Comparison of ENCODE assay signal across 16 cellular contexts in the genomic region with DNA sequence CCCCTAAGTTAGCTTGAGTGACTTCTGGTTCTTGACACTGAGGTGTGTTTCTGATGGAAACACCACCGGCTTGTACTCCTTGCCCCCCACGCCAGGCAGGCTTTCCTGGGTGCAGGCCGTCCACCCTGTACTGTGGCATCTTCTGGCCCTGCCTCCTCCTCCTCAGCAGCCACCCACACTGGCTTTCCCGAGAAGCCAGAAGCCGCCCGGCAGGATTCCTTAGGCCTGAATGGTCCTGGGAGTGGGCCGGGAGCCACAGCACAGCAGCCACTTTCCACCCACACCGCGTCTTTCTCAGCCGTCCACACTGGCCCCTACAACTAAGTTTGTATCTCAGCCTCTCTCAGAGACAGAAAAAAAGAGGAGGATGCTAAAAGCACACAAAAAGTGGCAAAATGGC. TPM values are rescaled to one million over a fixed set of nuclear protein-coding genes. Genes with fewer than 3 reads are reported as not detected.
DNase-seq lines count a peak whose midpoint lies in the region; TF ChIP-seq lines count a peak whose summit lies in the region.
"Had no signal": no experiment of that assay in that cellular context is flagged by ENCODE, and none has a peak within 500 bp of the region (broad histone marks: within the 10 kb centered on the region; RNA-seq: fewer than 3 reads in every experiment).

No MANE protein-coding gene starts in this region.

- H3K27me3 Mint-ChIP-seq in HFFc6 (ENCODE audit: insufficient read depth), result peaks cover 3% of the 10 kb centered on the region; the same call in 1 of the 2 replicates

- no peak overlapping the region for H3K4me3 ChIP-seq in brain microvascular endothelial cell (ENCODE audit: low read depth, low read length)
- H3K4me3 ChIP-seq in SJCRH30, result no peak overlapping the region
- H3K4me3 ChIP-seq: pancreas, stomach had no signal

- peaks cover 16% of the 10 kb centered on the region for H3K4me1 ChIP-seq in SJCRH30

- no peak for TF ChIP-seq CTCF in HFFc6 (IDR thresholded peaks at IDR 0.05)
- no peak for TF ChIP-seq CTCF in brain microvascular endothelial cell (IDR thresholded peaks at IDR 0.05; ENCODE audit: low read depth, low read length, missing control alignments)

- H3K4me3 Mint-ChIP-seq in HFFc6, result no peak overlapping the region

- H3K36me3 ChIP-seq in brain microvascular endothelial cell (replicated peaks) (no peaks in the 10 kb centered on the region), SJCRH30 (no peaks in the 10 kb centered on the region)
- H3K36me3 ChIP-seq: pancreas had no signal

- peaks cover 45% of the 10 kb centered on the region for H3K4me1 Mint-ChIP-seq in HFFc6 (ENCODE audit: low read depth)

- H3K27ac ChIP-seq in brain microvascular endothelial cell, result no peak overlapping the region
- H3K27ac ChIP-seq in SJCRH30, result no peak overlapping the region
- H3K27ac ChIP-seq: pancreas had no signal

- H3K9me3 ChIP-seq in SJCRH30 (replicated peaks), result no peaks in the 10 kb centered on the region
- H3K9me3 ChIP-seq: pancreas, SK-N-SH, stomach had no signal

- no peak for DNase-seq in HFFc6
- DNase-seq in brain microvascular endothelial cell, result peak; percentile 41
- peak; percentile 89 for DNase-seq in islet precursor cell
- peak; percentile 40 for DNase-seq in stromal cell of bone marrow (ENCODE audit: low read depth)
- DNase-seq in medulla oblongata (ENCODE audit: extremely low spot score), result no peak
- DNase-seq in SJCRH30, result no peak
- DNase-seq in C1 segment of cervical spinal cord (lab: John Stamatoyannopoulos, UW), result no peak
- no peak for DNase-seq in NCI-H1105 treated with DMSO at 0.1 percent for 48 hours (lab: John Stamatoyannopoulos, UW)
- DNase-seq: DMS53, H9, mesendoderm, NCI-H187, NCI-H82, SK-N-SH, stomach had no signal

- no peaks in the 10 kb centered on the region for H3K9me3 Mint-ChIP-seq in HFFc6
- H3K9me3 Mint-ChIP-seq: H9 had no signal

- in situ Hi-C loops in brain microvascular endothelial cell (cut with HindIII; ENCODE audit: low pct_ligation_motif_present, low sequenced_read_pairs), result no loop called here

- H3K27me3 ChIP-seq in brain microvascular endothelial cell (replicated peaks), result no peaks in the 10 kb centered on the region
- H3K27me3 ChIP-seq in SJCRH30, result no peaks in the 10 kb centered on the region
- H3K27me3 ChIP-seq: pancreas had no signal

- H3K27ac Mint-ChIP-seq in HFFc6, result peak overlapping the region; percentile 63
- H3K27ac Mint-ChIP-seq: H9 had no signal

- H3K36me3 Mint-ChIP-seq in HFFc6 (ENCODE audit: low read depth), result no peaks in the 10 kb centered on the region; the same call in 1 of the 2 replicates

RNA-seq across cellular contexts. Expression of a gene that starts 2.1 kb away (rescaled TPM):
- total RNA-seq in HFFc6 (2021; fragmentation: NEBNext Ultra II Directional; extraction: Animal tissue kit (Norgen Biotek cat#: 25700)), result 10 to 100 TPM; 20.7 to 25.6 (median 21.6) TPM
- total RNA-seq in SJCRH30 (2014; rRNA removed; shearing (Covaris generic)), result not detected in 2 replicates
- total RNA-seq: H9 had no signal

RNA-seq across cellular contexts. Expression of a gene that starts 10.9 kb away (rescaled TPM):
- total RNA-seq in HFFc6 (2021; fragmentation: NEBNext Ultra II Directional; extraction: Animal tissue kit (Norgen Biotek cat#: 25700)), result 10 to 100 TPM; 26.6 to 41.2 (median 29.9) TPM
- total RNA-seq in SJCRH30 (2014; rRNA removed; shearing (Covaris generic)), result 14.2 and 16.3 TPM in 2 replicates

RNA-seq across cellular contexts. Expression of a gene that starts 26.1 kb away (rescaled TPM):
- total RNA-seq in HFFc6 (2021; fragmentation: NEBNext Ultra II Directional; extraction: Animal tissue kit (Norgen Biotek cat#: 25700)), result 100 to 1,000 TPM; 168 to 187 (median 174) TPM
- total RNA-seq in SJCRH30 (2014; rRNA removed; shearing (Covaris generic)), result 59.4 and 60.7 TPM in 2 replicates

Comparison
In these comparisons a context has a peak if more than half of its experiments do, and no peak if none do; other contexts are left out.
1. DNase-seq: peak in brain microvascular endothelial cell (single experiment), islet precursor cell (single experiment) and stromal cell of bone marrow (single experiment); none in HFFc6 (single experiment), medulla oblongata (single experiment), SJCRH30 (0 of 2), C1 segment of cervical spinal cord (0 of 14) and NCI-H1105 treated with DMSO at 0.1 percent for 48 hours (single experiment).
2. RNA of a gene that starts 2.1 kb away (total RNA-seq): 20.7 to 25.6 TPM in HFFc6; not detected in SJCRH30; every median in the first group is over 10 times any median in the second.